Comparison of ENCODE assay signal across 10 cellular contexts in the genomic region with DNA sequence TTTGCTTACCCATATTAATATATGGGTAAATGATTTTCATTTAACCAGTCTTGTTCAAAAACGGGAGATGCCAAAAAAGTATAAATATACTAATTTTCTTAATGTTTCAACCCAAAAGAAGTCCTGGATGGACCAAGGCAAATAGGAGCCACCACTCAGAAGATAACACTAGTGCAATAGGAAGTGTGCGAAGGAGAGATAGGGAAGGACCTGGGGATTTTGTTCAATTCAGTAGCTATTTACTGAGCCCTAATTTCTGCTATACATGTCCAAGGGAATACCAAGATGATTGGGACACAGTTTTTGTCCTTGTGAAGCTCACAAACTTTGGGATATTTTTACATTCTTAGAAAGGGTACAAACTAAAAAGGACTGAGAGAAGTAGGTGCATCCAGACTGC. TPM values are rescaled to one million over a fixed set of nuclear protein-coding genes. Genes with fewer than 3 reads are reported as not detected.
DNase-seq lines count a peak whose midpoint lies in the region; ATAC-seq, FAIRE-seq and TF ChIP-seq lines count a peak whose summit lies in the region.
"Had no signal": no experiment of that assay in that cellular context is flagged by ENCODE, and none has a peak within 500 bp of the region (broad histone marks: within the 10 kb centered on the region; RNA-seq: fewer than 3 reads in every experiment).

No MANE protein-coding gene starts in this region.

- H4K20me1 ChIP-seq in BLaER1 treated with 17β-estradiol and CSF1 and Interleukin-3, amounts not matched to agents 10 nM and 100 nM = peaks cover 0 to 18% (median 7%) of the 10 kb centered on the region in 11 experiments; a peak in 9 of 22 replicates
- H4K20me1 ChIP-seq in IMR-90 (ENCODE audit: insufficient read depth, low read length) = no peaks in the 10 kb centered on the region
- no peaks in the 10 kb centered on the region for H4K20me1 ChIP-seq in K562 (replicated peaks; ENCODE audit: control insufficient read depth, insufficient read depth, low read length)

- TF ChIP-seq CTCF in IMR-90 (conservative IDR thresholded peaks at IDR 0.05; ENCODE audit: low read depth, low read length) (no peak), K562 (IDR thresholded peaks at IDR 0.05 in 2 of 3, conservative IDR thresholded peaks at IDR 0.05 in 1 of 3; ENCODE audit: insufficient read depth in 2 of 3, low read depth in 1 of 3, low read length in 3 of 3) (no peak), mesothelial cell of epicardium (IDR thresholded peaks at IDR 0.05; ENCODE audit: unreplicated experiment) (no peak)

- H3K23ac ChIP-seq in IMR-90 (ENCODE audit: low read depth, low read length) = peak overlapping the region; percentile 4; the same call in 1 of the 2 replicates

- POLR2A ChIA-PET in IMR-90 (lab: Charles Lee; ENCODE audit: unreplicated experiment) (no interaction called here), K562 (lab: Yijun Ruan, JAX) (interaction anchor here (0.5 to 1.4 kb wide), 2 partner anchors 12 to 89 kb away, joined by 3 to 5 read pairs; no protein-coding TSS in a partner anchor)

- H3K27ac Mint-ChIP-seq in mesothelial cell of epicardium = no peak overlapping the region

- intact Hi-C loops in IMR-90 (cut with micrococcal nuclease) (no loop called here), K562 (cut with micrococcal nuclease) (loop anchor here (2.0 kb wide), 1 partner anchor 55 kb away; no protein-coding TSS in a partner anchor)

- no peaks in the 10 kb centered on the region for H3K9me3 Mint-ChIP-seq in mesothelial cell of epicardium

- peaks cover 15 to 38% of the 10 kb centered on the region in 2 experiments for H3K79me1 ChIP-seq in IMR-90 (ENCODE audit: low read depth in 1 of 2, low read length in 2 of 2)

- peak; percentile 77; the same call in 1 of the 2 replicates for TF ChIP-seq EP300 in K562 (IDR thresholded peaks at IDR 0.05; ENCODE audit: low read length)

- CTCF ChIA-PET in IMR-90 (lab: Yijun Ruan, JAX) (no interaction called here), K562 (lab: Yijun Ruan, JAX; ENCODE audit: low intra/inter-chr PET ratio) (no interaction called here)

- H3K4me2 ChIP-seq in BLaER1 treated with 17β-estradiol and CSF1 and Interleukin-3, amounts not matched to agents 10 nM and 100 nM = peak overlapping the region; percentile 76 to 86 (median 84); a peak in 20 of 22 replicates
- H3K4me2 ChIP-seq in IMR-90 (ENCODE audit: low read depth, low read length) (no peak overlapping the region), K562 (ENCODE audit: insufficient read depth, low read length) (peak overlapping the region; percentile 81)

- peak; percentile 46 for FAIRE-seq in K562 (lab: Jason Lieb, UNC)

- TF ChIP-seq RAD21 in IMR-90 (IDR thresholded peaks at IDR 0.05; ENCODE audit: low read length) (no peak), K562 (CRISPR knock-in tag; conservative IDR thresholded peaks at IDR 0.05 in 1 of 2, IDR thresholded peaks at IDR 0.05 in 1 of 2) (no peak)

- H3K27me3 Mint-ChIP-seq in mesothelial cell of epicardium (ENCODE audit: low read depth) = no peaks in the 10 kb centered on the region

- in situ Hi-C loops in IMR-90 (cut with MboI; ENCODE audit: low sequenced_read_pairs) (no loop called here), K562 (cut with MboI) (no loop called here)

- H3K79me2 ChIP-seq in K562 (ENCODE audit: control insufficient read depth, insufficient read depth, low read length) = peaks cover 62% of the 10 kb centered on the region

- DNase-seq in IMR-90 = no peak
- peak; percentile 30 to 67 (median 32) for DNase-seq in K562 (ENCODE audit: extremely low read depth in 1 of 4, low spot score in 3 of 4)
- no peak for DNase-seq in mesothelial cell of epicardium (ENCODE audit: low spot score in 2 of 2, unreplicated experiment in 2 of 2)
- no peak for DNase-seq in HK-2 (ENCODE audit: unreplicated experiment)
- no peak for DNase-seq in AG08395 (ENCODE audit: low spot score)
- no peak for DNase-seq in NCI-H526 (lab: John Stamatoyannopoulos, UW)
- DNase-seq in SKM-1 treated with dmso at 0.1 percent for 144 hours (lab: John Stamatoyannopoulos, UW; ENCODE audit: unreplicated experiment) = no peak
- DNase-seq: DMS53, MV-4-11 had no signal

- dilution Hi-C loops in IMR-90 (cut with HindIII; ENCODE audit: low sequenced_read_pairs, unreplicated experiment) = no loop called here

- H2BK15ac ChIP-seq in IMR-90 (ENCODE audit: low read depth, low read length) = no peak overlapping the region

- no peak overlapping the region for H3K56ac ChIP-seq in IMR-90 (ENCODE audit: extremely low read depth, insufficient read depth, low read length)

- H3K27me3 ChIP-seq in BLaER1 treated with 17β-estradiol and CSF1 and Interleukin-3, amounts not matched to agents 10 nM and 100 nM = no peaks in the 10 kb centered on the region
- H3K27me3 ChIP-seq in IMR-90 (ENCODE audit: control insufficient read depth, insufficient read depth, low read length) (no peaks in the 10 kb centered on the region), K562 (ENCODE audit: control insufficient read depth in 2 of 2, insufficient read depth in 2 of 2, low read length in 2 of 2) (no peaks in the 10 kb centered on the region)

- H4K91ac ChIP-seq in IMR-90 (ENCODE audit: insufficient read depth, low read depth, low read length) = no peak overlapping the region

- H3K9me3 ChIP-seq in BLaER1 treated with 17β-estradiol and CSF1 and Interleukin-3, amounts not matched to agents 10 nM and 100 nM (replicated peaks in 1 of 11) = no peaks in the 10 kb centered on the region
- no peaks in the 10 kb centered on the region for H3K9me3 ChIP-seq in IMR-90 (ENCODE audit: control insufficient read depth, insufficient read depth, low read length)
- H3K9me3 ChIP-seq in K562 (replicated peaks; ENCODE audit: control insufficient read depth, insufficient read depth, low read depth, low read length) = no peaks in the 10 kb centered on the region

- H2AK9ac ChIP-seq in IMR-90 (replicated peaks; ENCODE audit: low read depth, low read length, poor library complexity) = no peak overlapping the region

- peaks cover 8 to 34% (median 14%) of the 10 kb centered on the region in 10 experiments; a peak in 18 of 20 replicates for H3K4me1 ChIP-seq in BLaER1 treated with 17β-estradiol and CSF1 and Interleukin-3, amounts not matched to agents 10 nM and 100 nM
- H3K4me1 ChIP-seq in IMR-90 (ENCODE audit: control insufficient read depth, insufficient read depth, low read length) (peaks cover 2% of the 10 kb centered on the region; the same call in 1 of the 2 replicates), K562 (replicated peaks in 1 of 2; ENCODE audit: control insufficient read depth in 2 of 2, insufficient read depth in 2 of 2, low read length in 2 of 2) (peaks cover 10 to 54% of the 10 kb centered on the region in 2 experiments; a peak in 4 of 5 replicates)

- no peak for ATAC-seq in IMR-90 (ENCODE audit: low read depth)
- peak; percentile 57 for ATAC-seq in K562

- H3K9ac ChIP-seq in BLaER1 treated with 17β-estradiol and CSF1 and Interleukin-3, amounts not matched to agents 10 nM and 100 nM = peak overlapping the region in 3 of 11 experiments; percentile 93 to 95 (median 95); a peak in 6 of 22 replicates
- H3K9ac ChIP-seq in IMR-90 (ENCODE audit: low read depth, low read length) (no peak overlapping the region), K562 (ENCODE audit: insufficient read depth in 1 of 2, low read depth in 2 of 2, low read length in 2 of 2) (peak overlapping the region in 1 of 2 experiments; percentile 81; a peak in 2 of 4 replicates)

- H3K9me1 ChIP-seq in IMR-90 (ENCODE audit: insufficient read depth, low read length) (no peaks in the 10 kb centered on the region; the same call in none of the 2 replicates), K562 (ENCODE audit: control insufficient read depth, insufficient read depth, low read length) (no peaks in the 10 kb centered on the region)

- H3K27ac ChIP-seq in BLaER1 treated with 17β-estradiol and CSF1 and Interleukin-3, amounts not matched to agents 10 nM and 100 nM = peak overlapping the region in 1 of 11 experiments; percentile 94; a peak in 1 of 22 replicates
- H3K27ac ChIP-seq in IMR-90 (ENCODE audit: insufficient read depth, low read length) (no peak overlapping the region), K562 (ENCODE audit: extremely low read depth, low read depth, low read length) (peak overlapping the region; percentile 88)

- H2BK120ac ChIP-seq in IMR-90 (ENCODE audit: low read depth, low read length) = no peak overlapping the region

- no peak overlapping the region for H3K4ac ChIP-seq in IMR-90 (ENCODE audit: low read depth, low read length)

- H2BK5ac ChIP-seq in IMR-90 (ENCODE audit: low read depth, low read length, poor library complexity, severe bottlenecking) = no peak overlapping the region

- H3K14ac ChIP-seq in IMR-90 (replicated peaks; ENCODE audit: low read depth, low read length) = no peak overlapping the region

- H3K36me3 Mint-ChIP-seq in mesothelial cell of epicardium = no peaks in the 10 kb centered on the region

- peaks cover 12% of the 10 kb centered on the region for H3K4me1 Mint-ChIP-seq in mesothelial cell of epicardium

- TF ChIP-seq POLR2A in IMR-90 (IDR thresholded peaks at IDR 0.05; ENCODE audit: low read depth, low read length) = no peak
- TF ChIP-seq POLR2A in K562 (conservative IDR thresholded peaks at IDR 0.05) = no peak

- no TSS peak for BruUV-seq in IMR-90 (replicated peaks; lab: Mats Ljungman, UMichigan)
- BruUV-seq in K562 (replicated peaks; lab: Mats Ljungman, UMichigan) = TSS peak; percentile 42

- no peak overlapping the region for H2AK5ac ChIP-seq in IMR-90 (ENCODE audit: low read depth, low read length)

- WGBS in IMR-90 (ENCODE audit: extremely low coverage in 2 of 2, insufficient read length in 1 of 2), 2 experiments = no CpG with 5 or more reads among the region's 2 CpGs
- 0% methylated on average over 2 of the region's 2 CpGs for WGBS in K562 (ENCODE audit: insufficient coverage, low coverage, missing lambda C conversion rate)

- no peak overlapping the region for H4K8ac ChIP-seq in IMR-90 (ENCODE audit: low read depth in 2 of 2, low read length in 2 of 2)

- H3K4me3 Mint-ChIP-seq in mesothelial cell of epicardium = peak overlapping the region; percentile 95

- no peak overlapping the region for H4K5ac ChIP-seq in IMR-90 (ENCODE audit: low read depth, low read length)

- no peak overlapping the region for H2BK20ac ChIP-seq in IMR-90 (ENCODE audit: low read depth, low read length)

- H2AFZ ChIP-seq in IMR-90 (replicated peaks; ENCODE audit: low read length, poor library complexity) (no peak overlapping the region), K562 (ENCODE audit: low read depth, low read length) (no peak overlapping the region)

- peaks cover 8 to 37% (median 21%) of the 10 kb centered on the region in 11 experiments; a peak in 19 of 22 replicates for H3K36me3 ChIP-seq in BLaER1 treated with 17β-estradiol and CSF1 and Interleukin-3, amounts not matched to agents 10 nM and 100 nM
- H3K36me3 ChIP-seq in IMR-90 (ENCODE audit: control insufficient read depth, insufficient read depth, low read length) (no peaks in the 10 kb centered on the region), K562 (ENCODE audit: control insufficient read depth, insufficient read depth, low read length) (peaks cover 34% of the 10 kb centered on the region)

- H3K4me3 ChIP-seq in BLaER1 treated with 17β-estradiol and CSF1 and Interleukin-3, amounts not matched to agents 10 nM and 100 nM = peak overlapping the region in 8 of 10 experiments; percentile 88 to 99 (median 94); a peak in 11 of 20 replicates
- H3K4me3 ChIP-seq in IMR-90 (ENCODE audit: insufficient read depth, low read depth, low read length) = no peak overlapping the region
- peak overlapping the region; percentile 93 for H3K4me3 ChIP-seq in K562

- no peak overlapping the region for H3K18ac ChIP-seq in IMR-90 (ENCODE audit: low read depth, low read length)

RNA-seq across cellular contexts. Expression of a gene that starts 1.5 kb away (rescaled TPM):
- 9.5 and 19.4 TPM in 2 replicates for total RNA-seq in IMR-90 (2012; rRNA removed)
- polyA plus RNA-seq in IMR-90 (2012; rRNA removed) = 20.6 and 26.8 TPM in 2 replicates
- polyA plus RNA-seq in IMR-90 (2012; cell fraction: cytosol; rRNA removed) = 8.2 and 9.0 TPM in 2 replicates
- 2.2 and 8.9 TPM in 2 replicates for polyA plus RNA-seq in IMR-90 (2012; cell fraction: nucleus; rRNA removed; ENCODE audit: low replicate concordance)
- total RNA-seq in K562 (2011; cell fraction: chromatin; rRNA removed; ENCODE audit: low replicate concordance) = 13.8 and 49.6 TPM in 2 replicates
- total RNA-seq in K562 (2011; cell fraction: nucleolus; rRNA removed) = 9.2 and 10.9 TPM in 2 replicates
- 19.1 and 21.8 TPM in 2 replicates for total RNA-seq in K562 (2011; cell fraction: nucleoplasm; rRNA removed)
- total RNA-seq in K562 (2014; rRNA removed) = 65.3 and 66.4 TPM in 2 replicates
- 74.5 and 82.5 TPM in 2 replicates for total RNA-seq in K562 (2014; rRNA removed; fragmentation: Illumina TruSeq; extraction: Trizol)
- 48.3 and 49.4 TPM in 2 replicates for total RNA-seq in K562 (2015; rRNA removed; fragmentation: Illumina TruSeq; extraction: Trizol)
- total RNA-seq in K562 (2021) = 73.3 and 74.1 TPM in 2 replicates
- 56.3 and 84.6 TPM in 2 replicates for polyA plus RNA-seq in K562 (2011; rRNA removed)
- 13.5 and 17.5 TPM in 2 replicates for polyA plus RNA-seq in K562 (2011; cell fraction: cytosol; rRNA removed)
- 11.9 and 16.0 TPM in 2 replicates for polyA plus RNA-seq in K562 (2011; cell fraction: nucleus; rRNA removed)
- 51.0 and 59.8 TPM in 2 replicates for polyA plus RNA-seq in K562 (2012)
- 58.4 and 64.8 TPM in 2 replicates for polyA plus RNA-seq in K562 (2014; fragmentation: Illumina TruSeq; extraction: Trizol)
- 10 to 100 TPM; 29.7 to 32.0 TPM for polyA plus RNA-seq in K562 (2014; fragmentation: Nextera tagmentation; extraction: Ambion mirVana)
- polyA plus RNA-seq in K562 (2014; rRNA removed) = 92.2 and 108 TPM in 2 replicates
- polyA minus RNA-seq in K562 (2011; rRNA and poly(A)+ RNA removed) = 39.0 and 55.8 TPM in 2 replicates
- polyA minus RNA-seq in K562 (2011; cell fraction: cytosol; rRNA and poly(A)+ RNA removed) = 17.4 and 24.0 TPM in 2 replicates
- polyA minus RNA-seq in K562 (2011; cell fraction: nucleus; rRNA and poly(A)+ RNA removed) = 12.3 and 20.1 TPM in 2 replicates
- total RNA-seq in mesothelial cell of epicardium = 24.7 to 27.5 TPM (median 27.2 TPM) in 3 replicates

Comparison
In these comparisons a context has a peak if more than half of its experiments do, and no peak if none do; other contexts are left out.
1. DNase-seq: peak in K562 (4 of 4); none in IMR-90 (single experiment), mesothelial cell of epicardium (0 of 2), HK-2 (single experiment), AG08395 (single experiment), NCI-H526 (0 of 2) and SKM-1 treated with dmso at 0.1 percent for 144 hours (single experiment).